ENCODE assay signal across 8 cellular contexts in genomic region chr22:49959782-49960158, GRCh38. TPM values are rescaled to one million over a fixed set of nuclear protein-coding genes. Genes with fewer than 3 reads are reported as not detected.
DNase-seq lines count a peak whose midpoint lies in the region; ATAC-seq and TF ChIP-seq lines count a peak whose summit lies in the region.

No MANE protein-coding gene starts in this region.

- DNase-seq in activated B cell treated with CpG ODN at 0.5 μM for 24 hours (no peak), progenitor cell of endocrine pancreas (ENCODE audit: low spot score, unreplicated experiment) (no peak), NCI-H1436 treated with DMSO at 0.1 percent for 48 hours (lab: John Stamatoyannopoulos, UW) (no peak), NCI-H187 (lab: John Stamatoyannopoulos, UW) (no peak)

- H3K4me1 ChIP-seq in gastroesophageal sphincter: peaks cover 0 to 57% (median 18%) of the 10 kb centered on the region in 3 donors

- TF ChIP-seq CTCF in GM12875 (IDR thresholded peaks at IDR 0.05; ENCODE audit: borderline replicate concordance, insufficient read depth, low read depth, low read length) (0 out of 2 replicates have a peak, but pooled peaks have one; percentile 3), activated B cell treated with CpG ODN at 0.5 μM for 24 hours (IDR thresholded peaks at IDR 0.05) (no peak), gastroesophageal sphincter (IDR thresholded peaks at IDR 0.05) (peak in 3 of 4 experiments; percentile 3 to 39 (median 29)), progenitor cell of endocrine pancreas (IDR thresholded peaks at IDR 0.05; ENCODE audit: unreplicated experiment) (no peak)

- intact Hi-C loops in activated B cell treated with CpG ODN at 0.5 μM for 24 hours (cut with micrococcal nuclease): loop anchor here (1.0 to 10.0 kb wide), 6 partner anchors 17 to 585 kb away; partner anchors contain the start of genes KLHDC7B and ZBED4

- H3K4me1 Mint-ChIP-seq in activated B cell treated with CpG ODN at 0.5 μM for 24 hours (peaks cover 33% of the 10 kb centered on the region), progenitor cell of endocrine pancreas (ENCODE audit: low read depth) (no peaks in the 10 kb centered on the region)

- no peaks in the 10 kb centered on the region for H3K27me3 ChIP-seq in gastroesophageal sphincter

- WGBS in gastroesophageal sphincter (ENCODE audit: low coverage in 1 of 2), 2 donors: 0 to 21% methylated on average over 1 to 8 of the region's 21 CpGs

- peak overlapping the region; percentile 94 for H3K4me3 ChIP-seq in GM12875 (ENCODE audit: low read depth, low read length)
- H3K4me3 ChIP-seq in gastroesophageal sphincter: peak overlapping the region; percentile 60 to 97

- H3K27ac Mint-ChIP-seq in activated B cell treated with CpG ODN at 0.5 μM for 24 hours (peak overlapping the region; percentile 77), progenitor cell of endocrine pancreas (no peak overlapping the region)

- TF ChIP-seq POLR2A in gastroesophageal sphincter (IDR thresholded peaks at IDR 0.05): no peak

- H3K4me3 Mint-ChIP-seq in activated B cell treated with CpG ODN at 0.5 μM for 24 hours: peak overlapping the region; percentile 79
- peak overlapping the region; percentile 64 for H3K4me3 Mint-ChIP-seq in progenitor cell of endocrine pancreas (ENCODE audit: low read depth)

- H3K9me3 Mint-ChIP-seq in activated B cell treated with CpG ODN at 0.5 μM for 24 hours (no peaks in the 10 kb centered on the region), progenitor cell of endocrine pancreas (ENCODE audit: low read depth) (no peaks in the 10 kb centered on the region)

- no peaks in the 10 kb centered on the region for H3K9me3 ChIP-seq in gastroesophageal sphincter

- no peaks in the 10 kb centered on the region for H3K27me3 Mint-ChIP-seq in activated B cell treated with CpG ODN at 0.5 μM for 24 hours
- no peaks in the 10 kb centered on the region for H3K27me3 Mint-ChIP-seq in progenitor cell of endocrine pancreas

- POLR2A ChIA-PET in activated B cell treated with CpG ODN at 0.5 μM for 24 hours (lab: Charles Lee): interaction anchor here (0.6 to 18.9 kb wide), 12 partner anchors 9 to 577 kb away, joined by 4 to 828 read pairs (median 8); no protein-coding TSS in a partner anchor

- H3K36me3 ChIP-seq in gastroesophageal sphincter: peaks cover 0 to 23% of the 10 kb centered on the region in 2 donors

- CTCF ChIA-PET in activated B cell treated with CpG ODN at 0.5 μM for 24 hours (lab: Charles Lee): interaction anchor here (1.0 to 4.6 kb wide), 2 partner anchors 29 kb away, joined by 4 to 36 read pairs; no protein-coding TSS in a partner anchor

- ATAC-seq in HG03066 (IDR thresholded peaks at IDR 0.05; ENCODE audit: low read depth, unreplicated experiment) (peak; percentile 5), activated B cell treated with CpG ODN at 0.5 μM for 24 hours (ENCODE audit: low read depth) (peak; percentile 1), gastroesophageal sphincter (peak; percentile 6), GM18498 (IDR thresholded peaks at IDR 0.05; ENCODE audit: unreplicated experiment) (no peak)

- H3K36me3 Mint-ChIP-seq in activated B cell treated with CpG ODN at 0.5 μM for 24 hours (ENCODE audit: low read depth) (peaks cover 28% of the 10 kb centered on the region), progenitor cell of endocrine pancreas (ENCODE audit: insufficient read depth) (peaks cover 2% of the 10 kb centered on the region)

- H3K27ac ChIP-seq in gastroesophageal sphincter: peak overlapping the region; percentile 51 to 98 (median 96)

- TF ChIP-seq EP300 in gastroesophageal sphincter (IDR thresholded peaks at IDR 0.05): no peak

RNA-seq across cellular contexts. Expression of gene PIM3, which starts 0.8 kb away (rescaled TPM):
- total RNA-seq in activated B cell treated with CpG ODN at 0.5 μM for 24 hours (79.8 and 91.7 TPM in 2 replicates), gastroesophageal sphincter (10 to 100 TPM; 30.0 to 58.3 (median 46.4) TPM), progenitor cell of endocrine pancreas (17.4 and 19.0 TPM in 2 replicates)

RNA-seq across cellular contexts. Expression of gene CRELD2, which starts 41.3 kb away (rescaled TPM):
- total RNA-seq in activated B cell treated with CpG ODN at 0.5 μM for 24 hours: 44.5 and 45.0 TPM in 2 replicates
- 10 to 100 TPM; 21.9 to 36.2 (median 30.9) TPM for total RNA-seq in gastroesophageal sphincter
- total RNA-seq in progenitor cell of endocrine pancreas: 42.2 and 42.4 TPM in 2 replicates

RNA-seq across cellular contexts. Expression of gene ALG12, which starts 41.5 kb away (rescaled TPM):
- total RNA-seq in activated B cell treated with CpG ODN at 0.5 μM for 24 hours (15.5 and 18.2 TPM in 2 replicates), gastroesophageal sphincter (10 to 100 TPM; 18.8 to 30.0 (median 22.6) TPM), progenitor cell of endocrine pancreas (22.0 and 25.7 TPM in 2 replicates)

RNA-seq across cellular contexts. Expression of gene IL17REL, which starts 52.8 kb away (rescaled TPM):
- total RNA-seq in activated B cell treated with CpG ODN at 0.5 μM for 24 hours (0.15 and 0.31 TPM in 2 replicates), gastroesophageal sphincter (not detected), progenitor cell of endocrine pancreas (0.10 TPM in 1 of 2 replicates, not detected in the other)

Comparison
In these comparisons a context has a peak if more than half of its experiments do, and no peak if none do; other contexts are left out.
1. CTCF ChIP-seq: peak in GM12875 (single experiment) and gastroesophageal sphincter (3 of 4); none in activated B cell treated with CpG ODN at 0.5 μM for 24 hours (single experiment) and progenitor cell of endocrine pancreas (single experiment).